Comparison of ENCODE assay signal across 9 cellular contexts in genomic region chr9:133238851-133239532, GRCh38. TPM values are rescaled to one million over a fixed set of nuclear protein-coding genes. Genes with fewer than 3 reads are reported as not detected.
DNase-seq lines count a peak whose midpoint lies in the region; ATAC-seq and TF ChIP-seq lines count a peak whose summit lies in the region.
"Had no signal": no experiment of that assay in that cellular context is flagged by ENCODE, and none has a peak within 500 bp of the region (broad histone marks: within the 10 kb centered on the region; RNA-seq: fewer than 3 reads in every experiment).

No MANE protein-coding gene starts in this region.

- no peak overlapping the region for H3K23ac ChIP-seq in trophoblast cell (ENCODE audit: low read length)

- peak overlapping the region; percentile 41 for H3K4me3 ChIP-seq in trophoblast cell (ENCODE audit: low read depth, low read length)
- peak overlapping the region in 3 of 4 donors; percentile 12 to 45 (median 26) for H3K4me3 ChIP-seq in transverse colon

- peaks cover 10 to 14% of the 10 kb centered on the region in 2 experiments for H3K4me1 ChIP-seq in trophoblast cell (ENCODE audit: control insufficient read depth in 1 of 2, insufficient read depth in 2 of 2, low read length in 2 of 2)
- peaks cover 10 to 34% (median 19%) of the 10 kb centered on the region in 4 donors for H3K4me1 ChIP-seq in transverse colon

- H2BK120ac ChIP-seq in trophoblast cell (ENCODE audit: insufficient read depth, low read length, poor library complexity) = peak overlapping the region; percentile 39

- no peaks in the 10 kb centered on the region for H3K36me3 Mint-ChIP-seq in activated naive CD4-positive, alpha-beta T cell treated with anti-CD3 and anti-CD28 coated beads, Interleukin-2, amount 50 U/mL, for 24 hours

- H3K79me1 ChIP-seq in trophoblast cell (ENCODE audit: low read length) = peaks cover 9% of the 10 kb centered on the region

- no CpG with 5 or more reads among the region's 26 CpGs for WGBS in trophoblast cell (ENCODE audit: extremely low coverage, insufficient coverage, insufficient read length)
- 19% methylated on average over 26 of the region's 26 CpGs; no CpG with 5 or more reads in 1 of the 2 donors for WGBS in transverse colon (ENCODE audit: low coverage in 1 of 2), 2 donors

- peak overlapping the region; percentile 66 for H3K4me2 ChIP-seq in trophoblast cell (ENCODE audit: low read length)

- H2AFZ ChIP-seq in trophoblast cell (ENCODE audit: insufficient read depth, low read length, poor library complexity) = peak overlapping the region; percentile 87

- no peaks in the 10 kb centered on the region for H3K36me3 ChIP-seq in trophoblast cell (ENCODE audit: control insufficient read depth in 1 of 2, insufficient read depth in 2 of 2, low read length in 2 of 2)
- no peaks in the 10 kb centered on the region for H3K36me3 ChIP-seq in transverse colon

- H3K27ac ChIP-seq in trophoblast cell (ENCODE audit: low read depth, low read length) (peak overlapping the region; percentile 6), transverse colon (peak overlapping the region; percentile 66 to 80 (median 75))

- TF ChIP-seq POLR2A in transverse colon (IDR thresholded peaks at IDR 0.05) = peak; percentile 12

- H3K27me3 ChIP-seq in trophoblast cell (ENCODE audit: insufficient read depth, low read length) = no peaks in the 10 kb centered on the region
- no peaks in the 10 kb centered on the region for H3K27me3 ChIP-seq in transverse colon

- peak overlapping the region; percentile 83 for H4K8ac ChIP-seq in trophoblast cell (ENCODE audit: low read depth, low read length)

- ATAC-seq in Right ventricle myocardium superior (ENCODE audit: poor library complexity) (peak; percentile 80), HG03108 (IDR thresholded peaks at IDR 0.05; ENCODE audit: unreplicated experiment) (no peak), HG02623 (IDR thresholded peaks at IDR 0.05; ENCODE audit: unreplicated experiment) (no peak)

- no peak overlapping the region for H3K27ac Mint-ChIP-seq in activated naive CD4-positive, alpha-beta T cell treated with anti-CD3 and anti-CD28 coated beads, Interleukin-2, amount 50 U/mL, for 24 hours

- no peak for TF ChIP-seq EP300 in transverse colon (IDR thresholded peaks at IDR 0.05; ENCODE audit: low read depth)

- in situ Hi-C loops in SK-MEL-5 (cut with HindIII; ENCODE audit: low pct_unique_long_range_greater_than_20kb, low sequenced_read_pairs) = no loop called here
- in situ Hi-C loops in transverse colon (cut with MboI; ENCODE audit: low pct_ligation_motif_present in 1 of 4, low pct_unique_long_range_greater_than_20kb in 1 of 4, low sequenced_read_pairs in 3 of 4) = no loop called here

- peak; percentile 67 to 95 (median 89) for TF ChIP-seq CTCF in transverse colon (IDR thresholded peaks at IDR 0.05)

- H3K4me1 Mint-ChIP-seq in activated naive CD4-positive, alpha-beta T cell treated with anti-CD3 and anti-CD28 coated beads, Interleukin-2, amount 50 U/mL, for 24 hours = peaks cover 9% of the 10 kb centered on the region

- H3K9ac ChIP-seq in trophoblast cell (ENCODE audit: low read length) = no peak overlapping the region

- no peaks in the 10 kb centered on the region for H3K9me3 Mint-ChIP-seq in activated naive CD4-positive, alpha-beta T cell treated with anti-CD3 and anti-CD28 coated beads, Interleukin-2, amount 50 U/mL, for 24 hours

- intact Hi-C loops in Right ventricle myocardium superior (cut with DNase I) = no loop called here
- intact Hi-C loops in transverse colon (cut with DNase I; ENCODE audit: low total_unique reads) = loop anchor here (1.0 kb wide), 1 partner anchor 38 kb away; no protein-coding TSS in a partner anchor

- peaks cover 2% of the 10 kb centered on the region for H3K9me3 ChIP-seq in trophoblast cell (ENCODE audit: insufficient read depth, low read depth, low read length)
- no peaks in the 10 kb centered on the region for H3K9me3 ChIP-seq in transverse colon

- no peak overlapping the region for H3K4ac ChIP-seq in trophoblast cell (ENCODE audit: low read depth, low read length)

- peak overlapping the region; percentile 15 for H2BK12ac ChIP-seq in trophoblast cell (ENCODE audit: low read length)

- H3K4me3 Mint-ChIP-seq in activated naive CD4-positive, alpha-beta T cell treated with anti-CD3 and anti-CD28 coated beads, Interleukin-2, amount 50 U/mL, for 24 hours = peak overlapping the region; percentile 77

- peak; percentile 50 for DNase-seq in GM19240 (ENCODE audit: insufficient read length, low spot score)
- DNase-seq in SK-MEL-5 (ENCODE audit: low read depth, low spot score) = peak; percentile 88
- peak; percentile 76 for DNase-seq in Right ventricle myocardium superior
- peak; percentile 67 to 76 for DNase-seq in trophoblast cell
- DNase-seq in transverse colon = peak; percentile 87

- H4K12ac ChIP-seq in trophoblast cell (ENCODE audit: low read depth, low read length) = peak overlapping the region; percentile 19

- H3K79me2 ChIP-seq in trophoblast cell (ENCODE audit: control insufficient read depth, insufficient read depth, low read length, poor library complexity) = no peaks in the 10 kb centered on the region

- H2AK5ac ChIP-seq in trophoblast cell (ENCODE audit: low read length) = no peak overlapping the region

- peaks cover 2% of the 10 kb centered on the region for H3K27me3 Mint-ChIP-seq in activated naive CD4-positive, alpha-beta T cell treated with anti-CD3 and anti-CD28 coated beads, Interleukin-2, amount 50 U/mL, for 24 hours

- H3K18ac ChIP-seq in trophoblast cell (ENCODE audit: low read length) = peak overlapping the region; percentile 52

- H3K14ac ChIP-seq in trophoblast cell (ENCODE audit: low read length) = peak overlapping the region; percentile 42

- H2BK5ac ChIP-seq in trophoblast cell (ENCODE audit: low read depth, low read length, poor library complexity) = no peak overlapping the region

- H4K91ac ChIP-seq in trophoblast cell (ENCODE audit: low read depth, low read length) = peak overlapping the region; percentile 59

RNA-seq across cellular contexts. Expression of gene OBP2B, which starts 29.9 kb away (rescaled TPM):
- total RNA-seq in SK-MEL-5 (2014; rRNA removed; shearing (Covaris generic)) = not detected in 2 replicates
- not detected in 2 replicates for polyA plus RNA-seq in SK-MEL-5 (2015; cell fraction: cytosol; rRNA removed)
- not detected in 2 replicates for polyA plus RNA-seq in SK-MEL-5 (2015; cell fraction: nucleus; rRNA removed)
- total RNA-seq in Right ventricle myocardium superior (not detected), transverse colon (not detected)
- polyA plus RNA-seq in trophoblast cell (2013) = 0.12 and 0.14 TPM in 2 replicates
- total RNA-seq: subcutaneous adipose tissue had no signal

RNA-seq across cellular contexts. Expression of gene ABO, which starts 36.0 kb away (rescaled TPM):
- total RNA-seq in SK-MEL-5 (2014; rRNA removed; shearing (Covaris generic)) = not detected in 2 replicates
- polyA plus RNA-seq in SK-MEL-5 (2015; cell fraction: cytosol; rRNA removed) = not detected in 2 replicates
- polyA plus RNA-seq in SK-MEL-5 (2015; cell fraction: nucleus; rRNA removed) = not detected in 2 replicates
- total RNA-seq in Right ventricle myocardium superior (2.4 TPM), transverse colon (100 to 1,000 TPM in 3 of 4 donors, 10 to 100 TPM in 1; 77.4 to 199 (median 141) TPM)
- 0.04 and 0.05 TPM in 2 replicates for polyA plus RNA-seq in trophoblast cell (2013)

Comparison
In these comparisons a context has a peak if more than half of its experiments do, and no peak if none do; other contexts are left out.
1. RNA of gene ABO, which starts 36.0 kb away (total RNA-seq): 77.4 to 199 TPM in transverse colon; 2.4 TPM in Right ventricle myocardium superior (single experiment) and not detected in SK-MEL-5; every median in the first group is over 10 times any median in the second.
2. Peak in every context shown above with its lines, with median percentiles within 50 percentile points of each other: DNase-seq.